Comparison of ENCODE assay signal across 8 cellular contexts in the genomic region with DNA sequence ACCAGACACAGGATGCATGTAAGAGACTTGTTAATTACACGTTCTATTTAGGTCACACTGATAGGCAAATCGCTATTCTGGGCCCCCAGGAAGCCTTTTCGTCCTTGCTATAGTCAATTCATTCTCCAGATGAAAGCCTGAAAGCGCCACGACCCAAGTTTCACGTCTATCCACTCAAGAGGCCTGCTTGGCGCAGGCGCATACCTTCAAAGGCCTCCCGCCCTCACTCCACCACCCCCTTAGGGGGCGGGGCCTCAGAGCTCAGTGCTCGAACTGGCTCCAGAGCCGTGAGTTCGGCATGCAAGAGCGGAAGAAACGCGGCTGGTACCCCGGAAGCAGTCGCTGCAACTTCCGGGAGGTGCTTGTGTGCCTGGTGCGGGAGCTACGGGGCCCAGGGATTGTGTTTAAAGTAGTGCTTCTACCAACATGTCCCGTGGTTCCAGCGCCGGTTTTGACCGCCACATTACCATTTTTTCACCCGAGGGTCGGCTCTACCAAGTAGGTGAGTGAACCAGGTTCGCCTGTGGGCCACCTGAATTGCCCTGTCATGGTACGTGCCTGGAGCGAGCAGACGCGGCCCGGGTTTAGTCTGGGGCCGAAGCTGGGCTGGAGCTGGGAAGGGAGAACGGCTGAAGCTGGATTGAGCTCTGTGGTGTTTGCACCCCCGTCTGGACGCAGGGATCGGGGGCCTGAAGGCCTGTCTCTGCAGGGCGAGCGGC. TPM values are rescaled to one million over a fixed set of nuclear protein-coding genes. Genes with fewer than 3 reads are reported as not detected.
DNase-seq lines count a peak whose midpoint lies in the region; ATAC-seq and TF ChIP-seq lines count a peak whose summit lies in the region.

A gene (plus strand): TSS at position 332 of the 719 bp plus-strand sequence. CDS start 95 bp downstream, at position 427.

- no peaks in the 10 kb centered on the region for H3K36me3 ChIP-seq in SU-DHL-6 (ENCODE audit: low read length)
- H3K36me3 ChIP-seq in thymus (ENCODE audit: control insufficient read depth, insufficient read depth), result peaks cover 4% of the 10 kb centered on the region

- POLR2A ChIA-PET in activated naive CD8-positive, alpha-beta T cell treated with anti-CD3 and anti-CD28 coated beads, Interleukin-2, amount 10 ng/mL, durations not matched to agents 7 days and 5 days (lab: Charles Lee), result interaction anchor here (0.7 to 6.6 kb wide), 30 partner anchors 9 to 419 kb away, joined by 3 to 127 read pairs (median 7); a partner anchor contains a TSS

- H3K9me3 ChIP-seq in SU-DHL-6 (ENCODE audit: insufficient read depth, low read length) (no peaks in the 10 kb centered on the region), thymus (ENCODE audit: control insufficient read depth) (no peaks in the 10 kb centered on the region)

- H3K27me3 ChIP-seq in SU-DHL-6 (ENCODE audit: low read length) (no peaks in the 10 kb centered on the region), thymus (ENCODE audit: control insufficient read depth, insufficient read depth) (no peaks in the 10 kb centered on the region)

- TF ChIP-seq CTCF in SU-DHL-6 (IDR thresholded peaks at IDR 0.05; ENCODE audit: insufficient read depth, low read length, poor library complexity, severe bottlenecking) (no peak), glutamatergic neuron (IDR thresholded peaks at IDR 0.05; ENCODE audit: partially characterized antibody, unreplicated experiment) (no peak), osteocyte (IDR thresholded peaks at IDR 0.05) (no peak)

- peak within 1 kb of the TSS; percentile 91 for H3K4me3 ChIP-seq in SU-DHL-6 (ENCODE audit: insufficient read depth, low read length, poor library complexity, severe bottlenecking)
- peak within 1 kb of the TSS; percentile 75 for H3K4me3 ChIP-seq in thymus (ENCODE audit: low read length)

- no peaks in the 10 kb centered on the region for H3K9me2 ChIP-seq in SU-DHL-6 (replicated peaks; ENCODE audit: insufficient read depth, low read length)

- peak within 1 kb of the TSS; percentile 93 for H3K27ac ChIP-seq in SU-DHL-6 (ENCODE audit: low read depth, low read length)
- peak within 1 kb of the TSS; percentile 93 for H3K27ac ChIP-seq in thymus (ENCODE audit: low read depth)

- H3K4me1 Mint-ChIP-seq in activated naive CD8-positive, alpha-beta T cell treated with anti-CD3 and anti-CD28 coated beads, Interleukin-2, amount 10 ng/mL, durations not matched to agents 7 days and 5 days, result peaks cover 30% of the 10 kb centered on the region
- H3K4me1 Mint-ChIP-seq in glutamatergic neuron (ENCODE audit: low read depth, unreplicated experiment) (peaks cover 12% of the 10 kb centered on the region), osteocyte (ENCODE audit: unreplicated experiment) (peaks cover 33% of the 10 kb centered on the region)

- H3K9ac ChIP-seq in SU-DHL-6 (ENCODE audit: low read length), result peak within 1 kb of the TSS; percentile 87

- peaks cover 20% of the 10 kb centered on the region for H3F3A ChIP-seq in SU-DHL-6 (ENCODE audit: insufficient read depth)

- peak within 1 kb of the TSS; percentile 49 for H2AFZ ChIP-seq in SU-DHL-6 (ENCODE audit: low read depth, low read length, severe bottlenecking)

- H3K79me2 ChIP-seq in SU-DHL-6 (ENCODE audit: insufficient read depth, low read length), result peaks cover 50% of the 10 kb centered on the region

- peak within 1 kb of the TSS; percentile 89 for H3K27ac Mint-ChIP-seq in activated naive CD8-positive, alpha-beta T cell treated with anti-CD3 and anti-CD28 coated beads, Interleukin-2, amount 10 ng/mL, durations not matched to agents 7 days and 5 days
- H3K27ac Mint-ChIP-seq in glutamatergic neuron (ENCODE audit: unreplicated experiment) (peak within 1 kb of the TSS; percentile 97), osteocyte (ENCODE audit: unreplicated experiment) (peak within 1 kb of the TSS; percentile 98)

- WGBS in thymus, result under 1% methylated on average over 40 of the region's 40 CpGs

- H3K36me3 Mint-ChIP-seq in activated naive CD8-positive, alpha-beta T cell treated with anti-CD3 and anti-CD28 coated beads, Interleukin-2, amount 10 ng/mL, durations not matched to agents 7 days and 5 days, result peaks cover 8% of the 10 kb centered on the region
- H3K36me3 Mint-ChIP-seq in glutamatergic neuron (ENCODE audit: unreplicated experiment) (no peaks in the 10 kb centered on the region), osteocyte (ENCODE audit: unreplicated experiment) (no peaks in the 10 kb centered on the region)

- peak; percentile 65 for TF ChIP-seq POLR2A in GM10847 (IDR thresholded peaks at IDR 0.05; ENCODE audit: extremely low read depth, insufficient read length)

- peak; percentile 89 for ATAC-seq in HG02678 (IDR thresholded peaks at IDR 0.05; ENCODE audit: unreplicated experiment)
- ATAC-seq in activated naive CD8-positive, alpha-beta T cell treated with anti-CD3 and anti-CD28 coated beads, Interleukin-2, amount 10 ng/mL, durations not matched to agents 7 days and 5 days (ENCODE audit: low read depth), result peak; percentile 93

- 0 out of 2 replicates have a peak, but pooled peaks cover 5% of the 10 kb centered on the region for H4K20me1 ChIP-seq in SU-DHL-6 (ENCODE audit: low read depth, low read length)

- H3K4me2 ChIP-seq in SU-DHL-6 (ENCODE audit: low read depth, low read length, poor library complexity, severe bottlenecking), result peak within 1 kb of the TSS; percentile 91

- DNase-seq in NCI-H128 (lab: John Stamatoyannopoulos, UW; ENCODE audit: unreplicated experiment), result peak; percentile 99
- peak; percentile 98 for DNase-seq in activated naive CD8-positive, alpha-beta T cell treated with anti-CD3 and anti-CD28 coated beads, Interleukin-2, amount 10 ng/mL, durations not matched to agents 7 days and 5 days
- DNase-seq in glutamatergic neuron, result peak; percentile 99
- peak; percentile 99 for DNase-seq in osteocyte (ENCODE audit: extremely low spot score, unreplicated experiment)

- peak within 1 kb of the TSS; percentile 93 for H3K4me3 Mint-ChIP-seq in activated naive CD8-positive, alpha-beta T cell treated with anti-CD3 and anti-CD28 coated beads, Interleukin-2, amount 10 ng/mL, durations not matched to agents 7 days and 5 days
- peak within 1 kb of the TSS; percentile 99 for H3K4me3 Mint-ChIP-seq in glutamatergic neuron (ENCODE audit: unreplicated experiment)
- H3K4me3 Mint-ChIP-seq in osteocyte (ENCODE audit: unreplicated experiment), result peak within 1 kb of the TSS; percentile 97

- no peaks in the 10 kb centered on the region for H3K9me3 Mint-ChIP-seq in activated naive CD8-positive, alpha-beta T cell treated with anti-CD3 and anti-CD28 coated beads, Interleukin-2, amount 10 ng/mL, durations not matched to agents 7 days and 5 days
- H3K9me3 Mint-ChIP-seq in glutamatergic neuron (ENCODE audit: unreplicated experiment) (peaks cover 2% of the 10 kb centered on the region), osteocyte (ENCODE audit: unreplicated experiment) (no peaks in the 10 kb centered on the region)

- no peaks in the 10 kb centered on the region for H3K27me3 Mint-ChIP-seq in activated naive CD8-positive, alpha-beta T cell treated with anti-CD3 and anti-CD28 coated beads, Interleukin-2, amount 10 ng/mL, durations not matched to agents 7 days and 5 days
- H3K27me3 Mint-ChIP-seq in glutamatergic neuron (ENCODE audit: unreplicated experiment) (peaks cover 2% of the 10 kb centered on the region), osteocyte (ENCODE audit: unreplicated experiment) (no peaks in the 10 kb centered on the region)

- H3K4me1 ChIP-seq in thymus (ENCODE audit: control insufficient read depth, insufficient read depth, low read length), result peaks cover 39% of the 10 kb centered on the region

RNA-seq across cellular contexts. Expression of the gene that starts here (rescaled TPM):
- total RNA-seq in activated naive CD8-positive, alpha-beta T cell treated with anti-CD3 and anti-CD28 coated beads, Interleukin-2, amount 10 ng/mL, durations not matched to agents 7 days and 5 days, result 100 to 1,000 TPM; 213 to 221 TPM
- total RNA-seq in glutamatergic neuron (ENCODE audit: unreplicated experiment), result 148 TPM
- total RNA-seq in osteocyte, result 137 and 146 TPM in 2 replicates
- 206 TPM for polyA plus RNA-seq in thymus

Comparison
In these comparisons a context has a peak if more than half of its experiments do, and no peak if none do; other contexts are left out.
1. Peak in every context shown above with its lines: DNase-seq, ATAC-seq, H3K4me3 ChIP-seq and H3K27ac ChIP-seq.